ENCODE assay signal across 34 cellular contexts in the genomic region with DNA sequence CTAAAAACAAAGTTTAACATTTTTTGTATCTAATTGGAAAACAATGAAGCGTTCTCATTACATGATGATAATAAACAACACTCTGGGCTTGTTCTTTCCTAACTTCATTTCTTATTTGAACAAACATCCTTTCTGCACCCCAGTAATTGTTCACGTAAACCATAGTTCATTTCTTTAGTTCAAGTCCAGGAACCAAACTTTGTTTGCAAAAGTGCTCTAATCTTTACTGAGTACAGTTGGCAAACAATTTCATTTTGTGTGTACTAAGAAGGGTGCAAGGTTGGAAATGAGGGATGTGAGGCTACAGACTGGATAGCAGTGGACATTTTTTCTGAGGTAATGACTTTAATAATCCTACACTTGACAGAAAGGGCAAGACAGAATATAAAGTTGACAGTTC.
"Had no signal": no experiment of that assay in that cellular context is flagged by ENCODE, and none has a peak within 500 bp of the region (broad histone marks: within the 10 kb centered on the region; RNA-seq: fewer than 3 reads in every experiment).

No MANE protein-coding gene starts in this region.

- H3K4me3 ChIP-seq: adrenal gland, body of pancreas, breast epithelium had no signal

- DNase-seq: activated B cell treated with CpG ODN at 0.5 μM for 24 hours; activated CD4-positive, alpha-beta memory T cell treated with anti-CD3 and anti-CD28 coated beads for 36 hours; activated CD4-positive, alpha-beta T cell treated with anti-CD3 and anti-CD28 coated beads for 4 hours; activated CD4-positive, alpha-beta T cell treated with anti-CD3 and anti-CD28 coated beads, Interleukin-2, amount 10 ng/mL, durations not matched to agents 24 days and 14 days; activated CD4-positive, alpha-beta T cell treated with anti-CD3 and anti-CD28 coated beads, Interleukin-2, amount 50 U/mL, for 1 hour; activated CD4-positive, alpha-beta T cell treated with anti-CD3 and anti-CD28 coated beads, Interleukin-2, amount 50 U/mL, for 4 hours; activated CD4-positive, CD25-positive, alpha-beta regulatory T cell treated with anti-CD3 and anti-CD28 coated beads, Interleukin-2, amount 50 U/mL, for 72 hours; activated CD8-positive, alpha-beta memory T cell treated with anti-CD3 and anti-CD28 coated beads, Interleukin-2, amount 50 U/mL, for 4 hours; activated CD8-positive, alpha-beta T cell treated with anti-CD3 and anti-CD28 coated beads for 36 hours; activated effector memory CD4-positive, alpha-beta T cell treated with anti-CD3 and anti-CD28 coated beads, Interleukin-2, amount 50 U/mL, for 16 hours; activated gamma-delta T cell treated with Interleukin-2 at 50 U/mL for 16 hours; activated naive CD4-positive, alpha-beta T cell; activated naive CD4-positive, alpha-beta T cell treated with anti-CD3 and anti-CD28 coated beads for 36 hours; activated naive CD4-positive, alpha-beta T cell treated with anti-CD3 and anti-CD28 coated beads, Interleukin-2, amount 50 U/mL, for 16 hours; activated naive CD8-positive, alpha-beta T cell treated with anti-CD3 and anti-CD28 coated beads for 36 hours; activated T-cell treated with anti-CD3 and anti-CD28 coated beads for 4 hours; activated T-cell treated with anti-CD3 and anti-CD28 coated beads, Interleukin-2, amount 50 U/mL, for 1 hour; activated T-cell treated with anti-CD3 and anti-CD28 coated beads, Interleukin-2, amount 50 U/mL, for 4 hours; activated T-cell treated with anti-CD3 and anti-CD28 coated beads, Interleukin-2, amount 50 U/mL, for 72 hours; adrenal gland; amniotic stem cell; aorta; body of pancreas; brain microvascular endothelial cell; central memory CD4-positive, alpha-beta T cell; T-helper 1 cell; T-helper 2 cell; T-helper 9 cell had no signal

- H3K9me3 ChIP-seq: adrenal gland had no signal

- H3K36me3 ChIP-seq: adrenal gland, brain microvascular endothelial cell, breast epithelium had no signal

- FAIRE-seq: astrocyte, TTC549 had no signal

- H3K4me1 ChIP-seq: adrenal gland, body of pancreas, breast epithelium had no signal

- ATAC-seq: activated CD8-positive, alpha-beta T cell treated with anti-CD3 and anti-CD28 coated beads for 36 hours; activated naive CD4-positive, alpha-beta T cell treated with anti-CD3 and anti-CD28 coated beads, Interleukin-2, amount 50 U/mL, for 72 hours; activated T-cell treated with anti-CD3 and anti-CD28 coated beads, Interleukin-2, amount 50 U/mL, for 4 hours; activated T-cell treated with anti-CD3 and anti-CD28 coated beads, Interleukin-2, amount 50 U/mL, for 72 hours; activated T-helper 17 cell treated with anti-CD3 and anti-CD28 coated beads, Interleukin-2, amount 50 U/mL, for 72 hours; body of pancreas had no signal

- H3K27me3 ChIP-seq: adrenal gland, body of pancreas, brain microvascular endothelial cell, breast epithelium had no signal

- H3K27ac ChIP-seq: adrenal gland, body of pancreas, brain microvascular endothelial cell, breast epithelium, VCaP had no signal
